In genomic region chr1:86938450-86938849, GRCh38 we compare ENCODE assay signal across 1 cellular context.
TF ChIP-seq lines count a peak whose summit lies in the region.

No MANE protein-coding gene starts in this region.

TF ChIP-seq in WTC11, 78 proteins besides CTCF, POLR2A, EP300 and RAD21 (continued from another document):
- no peak for TF ChIP-seq AFF4 (CRISPR knock-in tag; IDR thresholded peaks at IDR 0.05; ENCODE audit: borderline replicate concordance)
- no peak for TF ChIP-seq NFYB (CRISPR knock-in tag; conservative IDR thresholded peaks at IDR 0.05; ENCODE audit: low read depth)
- no peak for TF ChIP-seq NR3C1 (CRISPR knock-in tag; conservative IDR thresholded peaks at IDR 0.05; ENCODE audit: low read depth)
- no peak for TF ChIP-seq NR2C2 (CRISPR knock-in tag; IDR thresholded peaks at IDR 0.05)
- no peak for TF ChIP-seq ARID4B (CRISPR knock-in tag; IDR thresholded peaks at IDR 0.05; ENCODE audit: borderline replicate concordance)
- no peak for TF ChIP-seq RELA (CRISPR knock-in tag; IDR thresholded peaks at IDR 0.05; ENCODE audit: borderline replicate concordance)
- no peak for TF ChIP-seq ZNF263 (CRISPR knock-in tag; IDR thresholded peaks at IDR 0.05; ENCODE audit: low read depth)
- no peak for TF ChIP-seq ZNF281 (CRISPR knock-in tag; IDR thresholded peaks at IDR 0.05)
- TF ChIP-seq JUN (CRISPR knock-in tag; IDR thresholded peaks at IDR 0.05), result no peak
- no peak for TF ChIP-seq ZSCAN18 (CRISPR knock-in tag; IDR thresholded peaks at IDR 0.05)
- no peak for TF ChIP-seq RORB (CRISPR knock-in tag; IDR thresholded peaks at IDR 0.05)
TF ChIP-seq in WTC11: peak in this region for 0.
